In genomic region chr3:160437083-160437455, GRCh38 we compare ENCODE assay signal across 1 cellular context.
TF ChIP-seq lines count a peak whose summit lies in the region.

No MANE protein-coding gene starts in this region.

TF ChIP-seq in HCT116, 20 proteins besides CTCF, POLR2A, EP300 and RAD21:
- TF ChIP-seq POLR2AphosphoS5 (IDR thresholded peaks at IDR 0.05; ENCODE audit: low read depth, low read length) = 0 out of 2 replicates have a peak, but pooled peaks have one; percentile 10
- no peak for TF ChIP-seq TCF7L2 (IDR thresholded peaks at IDR 0.05; ENCODE audit: borderline replicate concordance, extremely low read depth, insufficient read depth, insufficient read length)
